Comparison of ENCODE assay signal across 2 cellular contexts in genomic region chr19:4675346-4675745, GRCh38.
TF ChIP-seq lines count a peak whose summit lies in the region.

No MANE protein-coding gene starts in this region.

TF ChIP-seq in IMR-90, 13 proteins besides CTCF, POLR2A, EP300 and RAD21:
- TF ChIP-seq MAFK (IDR thresholded peaks at IDR 0.05; ENCODE audit: low read depth, low read length) (no peak), RCOR1 (IDR thresholded peaks at IDR 0.05; ENCODE audit: insufficient replicate concordance, low read length) (no peak), MXI1 (IDR thresholded peaks at IDR 0.05; ENCODE audit: borderline replicate concordance, low read depth, low read length) (no peak), FOS (IDR thresholded peaks at IDR 0.05; ENCODE audit: low read depth, low read length) (no peak), SMC3 (IDR thresholded peaks at IDR 0.05; ENCODE audit: low read depth, low read length) (no peak), BHLHE40 (IDR thresholded peaks at IDR 0.05; ENCODE audit: low read depth, low read length) (no peak), MAZ (IDR thresholded peaks at IDR 0.05; ENCODE audit: borderline replicate concordance, low read depth, low read length) (no peak), NFE2L2 (IDR thresholded peaks at IDR 0.05; ENCODE audit: low read depth, low read length) (no peak), CHD1 (IDR thresholded peaks at IDR 0.05; ENCODE audit: low read depth, low read length) (no peak), RFX5 (IDR thresholded peaks at IDR 0.05; ENCODE audit: low read depth, low read length) (no peak), CEBPB (IDR thresholded peaks at IDR 0.05; ENCODE audit: low read depth, low read length) (no peak), ELK1 (IDR thresholded peaks at IDR 0.05; ENCODE audit: borderline replicate concordance, low read depth, low read length) (no peak)

TF ChIP-seq in GM12878, 131 proteins besides CTCF, POLR2A, EP300 and RAD21:
- TF ChIP-seq NRF1 (conservative IDR thresholded peaks at IDR 0.05; ENCODE audit: low read depth, low read length) (no peak), IRF5 (IDR thresholded peaks at IDR 0.05; ENCODE audit: borderline replicate concordance) (no peak)
